ENCODE assay signal across 8 cellular contexts in genomic region chr19:38850976-38851621, GRCh38. TPM values are rescaled to one million over a fixed set of nuclear protein-coding genes. Genes with fewer than 3 reads are reported as not detected.
A peak's percentile ranks its signal among the peaks of the same experiment; 100 is the strongest.
DNase-seq lines count a peak whose midpoint lies in the region; ATAC-seq and TF ChIP-seq lines count a peak whose summit lies in the region.

No MANE protein-coding gene starts in this region.

- H3K23ac ChIP-seq in neuronal stem cell (ENCODE audit: low read depth, low read length, poor library complexity) = peak overlapping the region; percentile 89

- no peak for ATAC-seq in activated CD8-positive, alpha-beta T cell treated with anti-CD3 and anti-CD28 coated beads, Interleukin-2, amount 10 ng/mL, durations not matched to agents 7 days and 5 days
- no peak for ATAC-seq in HG02885 (IDR thresholded peaks at IDR 0.05; ENCODE audit: poor library complexity, unreplicated experiment)

- H3K27ac Mint-ChIP-seq in activated CD8-positive, alpha-beta T cell treated with anti-CD3 and anti-CD28 coated beads, Interleukin-2, amount 10 ng/mL, durations not matched to agents 7 days and 5 days = peak overlapping the region; percentile 100

- H2AK5ac ChIP-seq in neuronal stem cell (ENCODE audit: low read depth, low read length) = peak overlapping the region; percentile 99

- no peak for TF ChIP-seq CTCF in fibroblast of lung (conservative IDR thresholded peaks at IDR 0.05 in 1 of 2, IDR thresholded peaks at IDR 0.05 in 1 of 2; ENCODE audit: low read depth in 1 of 2, low read length in 2 of 2)

- no peak overlapping the region for H2BK120ac ChIP-seq in neuronal stem cell (ENCODE audit: low read depth, low read length)

- H2BK15ac ChIP-seq in neuronal stem cell (ENCODE audit: low read length) = peak overlapping the region; percentile 89

- peak; percentile 42 for DNase-seq in NCI-H2171 treated with DMSO at 0.1 percent for 48 hours (lab: John Stamatoyannopoulos, UW)
- no peak for DNase-seq in NCI-H2171 (lab: John Stamatoyannopoulos, UW)
- DNase-seq in activated CD8-positive, alpha-beta T cell treated with anti-CD3 and anti-CD28 coated beads, Interleukin-2, amount 10 ng/mL, durations not matched to agents 7 days and 5 days = peak; percentile 58
- DNase-seq in fibroblast of lung (ENCODE audit: low read depth in 2 of 2) = no peak
- DNase-seq in neuronal stem cell (ENCODE audit: low spot score) = peak; percentile 76
- DNase-seq in SKM-1 treated with dmso at 0.1 percent for 144 hours (lab: John Stamatoyannopoulos, UW; ENCODE audit: unreplicated experiment) = no peak
- no peak for DNase-seq in GM03348 (ENCODE audit: low spot score)

- H3K36me3 ChIP-seq in fibroblast of lung (ENCODE audit: control insufficient read depth, insufficient read depth, low read length) (peaks cover 8% of the 10 kb centered on the region), neuronal stem cell (replicated peaks in 1 of 2; ENCODE audit: control insufficient read depth in 2 of 2, insufficient read depth in 2 of 2, low read length in 2 of 2) (peaks cover 13 to 29% of the 10 kb centered on the region in 2 donors)

- H3K27ac ChIP-seq in fibroblast of lung (ENCODE audit: insufficient read depth, low read length) (peak overlapping the region; percentile 95), neuronal stem cell (replicated peaks; ENCODE audit: low read length) (peak overlapping the region; percentile 87)

- H3K9me3 Mint-ChIP-seq in activated CD8-positive, alpha-beta T cell treated with anti-CD3 and anti-CD28 coated beads, Interleukin-2, amount 10 ng/mL, durations not matched to agents 7 days and 5 days (ENCODE audit: insufficient read depth) = no peaks in the 10 kb centered on the region

- H3K36me3 Mint-ChIP-seq in activated CD8-positive, alpha-beta T cell treated with anti-CD3 and anti-CD28 coated beads, Interleukin-2, amount 10 ng/mL, durations not matched to agents 7 days and 5 days (ENCODE audit: low read depth) = peaks cover 32% of the 10 kb centered on the region

- peak overlapping the region; percentile 52 for H4K8ac ChIP-seq in neuronal stem cell (ENCODE audit: low read depth, low read length)

- H3K4me3 Mint-ChIP-seq in activated CD8-positive, alpha-beta T cell treated with anti-CD3 and anti-CD28 coated beads, Interleukin-2, amount 10 ng/mL, durations not matched to agents 7 days and 5 days = peak overlapping the region; percentile 95

- peak overlapping the region; percentile 96 for H2BK5ac ChIP-seq in neuronal stem cell (ENCODE audit: low read length)

- no peak overlapping the region for H3K4ac ChIP-seq in neuronal stem cell (ENCODE audit: low read length)

- WGBS in neuronal stem cell (ENCODE audit: extremely low coverage in 2 of 2, insufficient read length in 2 of 2, insufficient replicate concordance in 1 of 2), 2 donors = no CpG with 5 or more reads among the region's 40 CpGs

- H3K4me1 ChIP-seq in fibroblast of lung (ENCODE audit: control insufficient read depth, extremely low read depth, insufficient read depth, low read length) (peaks cover 11% of the 10 kb centered on the region), neuronal stem cell (ENCODE audit: control insufficient read depth in 2 of 2, insufficient read depth in 1 of 2, low read depth in 1 of 2, low read length in 2 of 2) (peaks cover 15 to 16% of the 10 kb centered on the region in 2 donors)

- H3K79me2 ChIP-seq in fibroblast of lung (ENCODE audit: control insufficient read depth, insufficient read depth, low read length) = peaks cover 29% of the 10 kb centered on the region

- H3K4me2 ChIP-seq in fibroblast of lung (ENCODE audit: extremely low read depth, insufficient read depth, low read length) (peak overlapping the region; percentile 100), neuronal stem cell (ENCODE audit: insufficient read depth, low read length, poor library complexity, severe bottlenecking) (peak overlapping the region; percentile 57)

- no peaks in the 10 kb centered on the region for H4K20me1 ChIP-seq in fibroblast of lung (ENCODE audit: control insufficient read depth, extremely low read depth, insufficient read depth, low read length)

- no peaks in the 10 kb centered on the region for H3K9me3 ChIP-seq in fibroblast of lung (ENCODE audit: control insufficient read depth, insufficient read depth, low read depth, low read length)
- H3K9me3 ChIP-seq in neuronal stem cell (replicated peaks in 1 of 2; ENCODE audit: control insufficient read depth in 2 of 2, insufficient read depth in 1 of 2, low read depth in 1 of 2, low read length in 2 of 2) = no peaks in the 10 kb centered on the region

- CTCF ChIA-PET in activated CD8-positive, alpha-beta T cell treated with anti-CD3 and anti-CD28 coated beads, Interleukin-2, amount 10 ng/mL, durations not matched to agents 7 days and 5 days (lab: Charles Lee) = interaction anchor here (0.7 to 2.9 kb wide), 8 partner anchors 12 to 82 kb away, joined by 3 to 17 read pairs (median 4); partner anchors contain the start of genes ECH1, MRPS12 and SARS2

- H3K9ac ChIP-seq in fibroblast of lung (ENCODE audit: insufficient read depth, low read length) (peak overlapping the region; percentile 57), neuronal stem cell (ENCODE audit: low read depth, low read length, poor library complexity) (peak overlapping the region; percentile 79)

- peaks cover 4% of the 10 kb centered on the region for H3K79me1 ChIP-seq in neuronal stem cell (ENCODE audit: low read depth, low read length)

- H3K27me3 ChIP-seq in fibroblast of lung (ENCODE audit: control insufficient read depth, insufficient read depth, low read length) = no peaks in the 10 kb centered on the region
- H3K27me3 ChIP-seq in neuronal stem cell (ENCODE audit: control insufficient read depth in 3 of 3, insufficient read depth in 3 of 3, low read depth in 1 of 3, low read length in 3 of 3) = no peaks in the 10 kb centered on the region

- H2AFZ ChIP-seq in fibroblast of lung (ENCODE audit: low read length) (peak overlapping the region; percentile 48), neuronal stem cell (ENCODE audit: low read length) (peak overlapping the region; percentile 63)

- H3K4me3 ChIP-seq in fibroblast of lung (replicated peaks in 1 of 4; ENCODE audit: control extremely low read depth in 1 of 4, insufficient read depth in 1 of 4, low read depth in 3 of 4, low read length in 4 of 4) = peak overlapping the region; percentile 68 to 82 (median 73)
- H3K4me3 ChIP-seq in neuronal stem cell (ENCODE audit: low read length in 2 of 2) = peak overlapping the region; percentile 79 to 84

- H2BK12ac ChIP-seq in neuronal stem cell (ENCODE audit: low read length) = peak overlapping the region; percentile 51

- peaks cover 46% of the 10 kb centered on the region for H3K4me1 Mint-ChIP-seq in activated CD8-positive, alpha-beta T cell treated with anti-CD3 and anti-CD28 coated beads, Interleukin-2, amount 10 ng/mL, durations not matched to agents 7 days and 5 days (ENCODE audit: low read depth)

- POLR2A ChIA-PET in activated CD8-positive, alpha-beta T cell treated with anti-CD3 and anti-CD28 coated beads, Interleukin-2, amount 10 ng/mL, durations not matched to agents 7 days and 5 days (lab: Charles Lee) = interaction anchor here (0.8 to 3.0 kb wide), 12 partner anchors 9 to 80 kb away, joined by 3 to 25 read pairs (median 4); partner anchors contain the start of genes ECH1, MRPS12, NFKBIB and RINL

- H3K18ac ChIP-seq in neuronal stem cell (ENCODE audit: low read length) = peak overlapping the region; percentile 84

- no peak overlapping the region for H4K91ac ChIP-seq in neuronal stem cell (ENCODE audit: low read depth, low read length, poor library complexity)

- H3K14ac ChIP-seq in neuronal stem cell (ENCODE audit: low read length) = no peak overlapping the region

- H3K27me3 Mint-ChIP-seq in activated CD8-positive, alpha-beta T cell treated with anti-CD3 and anti-CD28 coated beads, Interleukin-2, amount 10 ng/mL, durations not matched to agents 7 days and 5 days (ENCODE audit: low read depth) = no peaks in the 10 kb centered on the region

RNA-seq across cellular contexts. Expression of gene HNRNPL, which starts 1.3 kb away (rescaled TPM):
- 100 to 1,000 TPM; 509 to 553 TPM for total RNA-seq in activated CD8-positive, alpha-beta T cell treated with anti-CD3 and anti-CD28 coated beads, Interleukin-2, amount 10 ng/mL, durations not matched to agents 7 days and 5 days
- total RNA-seq in fibroblast of lung = 144 and 184 TPM in 2 replicates
- polyA plus RNA-seq in fibroblast of lung = 189 and 275 TPM in 2 replicates
- polyA plus RNA-seq in fibroblast of lung (2012) = 309 and 382 TPM in 2 replicates
- polyA minus RNA-seq in fibroblast of lung (ENCODE audit: low replicate concordance) = 386 and 558 TPM in 2 replicates
- polyA plus RNA-seq in neuronal stem cell (2013, experiment 1 of 2) = 340 TPM
- 361 TPM for polyA plus RNA-seq in neuronal stem cell (2013, experiment 2 of 2)

RNA-seq across cellular contexts. Expression of gene ECH1, which starts 19.5 kb away (rescaled TPM):
- 100 to 1,000 TPM; 170 to 175 TPM for total RNA-seq in activated CD8-positive, alpha-beta T cell treated with anti-CD3 and anti-CD28 coated beads, Interleukin-2, amount 10 ng/mL, durations not matched to agents 7 days and 5 days
- total RNA-seq in fibroblast of lung = 41.1 and 46.4 TPM in 2 replicates
- 37.8 and 40.0 TPM in 2 replicates for polyA plus RNA-seq in fibroblast of lung
- 50.7 and 65.7 TPM in 2 replicates for polyA plus RNA-seq in fibroblast of lung (2012)
- polyA minus RNA-seq in fibroblast of lung (ENCODE audit: low replicate concordance) = 36.2 and 177 TPM in 2 replicates
- polyA plus RNA-seq in neuronal stem cell (2013, experiment 1 of 2) = 153 TPM
- 162 TPM for polyA plus RNA-seq in neuronal stem cell (2013, experiment 2 of 2)

RNA-seq across cellular contexts. Expression of gene RINL, which starts 27.0 kb away (rescaled TPM):
- total RNA-seq in activated CD8-positive, alpha-beta T cell treated with anti-CD3 and anti-CD28 coated beads, Interleukin-2, amount 10 ng/mL, durations not matched to agents 7 days and 5 days = 10 to 100 TPM; 58.9 to 63.5 TPM
- 2.6 and 3.5 TPM in 2 replicates for total RNA-seq in fibroblast of lung
- 0.59 and 0.86 TPM in 2 replicates for polyA plus RNA-seq in fibroblast of lung
- 1.1 and 1.7 TPM in 2 replicates for polyA plus RNA-seq in fibroblast of lung (2012)
- polyA minus RNA-seq in fibroblast of lung (ENCODE audit: low replicate concordance) = 1.6 TPM in 1 of 2 replicates, not detected in the other
- 6.6 TPM for polyA plus RNA-seq in neuronal stem cell (2013, experiment 1 of 2)
- polyA plus RNA-seq in neuronal stem cell (2013, experiment 2 of 2) = 6.7 TPM

RNA-seq across cellular contexts. Expression of gene LGALS4, which starts 38.4 kb away (rescaled TPM):
- total RNA-seq in activated CD8-positive, alpha-beta T cell treated with anti-CD3 and anti-CD28 coated beads, Interleukin-2, amount 10 ng/mL, durations not matched to agents 7 days and 5 days = 1 to 10 TPM; 1.6 to 1.8 TPM
- total RNA-seq in fibroblast of lung = not detected in 2 replicates
- not detected in 2 replicates for polyA plus RNA-seq in fibroblast of lung
- polyA plus RNA-seq in fibroblast of lung (2012) = not detected in 2 replicates
- not detected in 2 replicates for polyA minus RNA-seq in fibroblast of lung (ENCODE audit: low replicate concordance)
- 0.36 TPM for polyA plus RNA-seq in neuronal stem cell (2013, experiment 1 of 2)
- polyA plus RNA-seq in neuronal stem cell (2013, experiment 2 of 2) = 0.42 TPM

RNA-seq across cellular contexts. Expression of gene SIRT2, which starts 48.3 kb away (rescaled TPM):
- 10 to 100 TPM; 36.4 to 40.3 TPM for total RNA-seq in activated CD8-positive, alpha-beta T cell treated with anti-CD3 and anti-CD28 coated beads, Interleukin-2, amount 10 ng/mL, durations not matched to agents 7 days and 5 days
- 50.8 and 51.7 TPM in 2 replicates for total RNA-seq in fibroblast of lung
- polyA plus RNA-seq in fibroblast of lung = 38.7 and 45.4 TPM in 2 replicates
- polyA plus RNA-seq in fibroblast of lung (2012) = 43.4 and 47.9 TPM in 2 replicates
- polyA minus RNA-seq in fibroblast of lung (ENCODE audit: low replicate concordance) = 86.2 and 118 TPM in 2 replicates
- 17.7 TPM for polyA plus RNA-seq in neuronal stem cell (2013, experiment 1 of 2)
- polyA plus RNA-seq in neuronal stem cell (2013, experiment 2 of 2) = 18.7 TPM

Comparison
In these comparisons a context has a peak if more than half of its experiments do, and no peak if none do; other contexts are left out.
1. DNase-seq: peak in NCI-H2171 treated with DMSO at 0.1 percent for 48 hours (single experiment), activated CD8-positive, alpha-beta T cell treated with anti-CD3 and anti-CD28 coated beads, Interleukin-2, amount 10 ng/mL, durations not matched to agents 7 days and 5 days (single experiment) and neuronal stem cell (single experiment); none in NCI-H2171 (single experiment), fibroblast of lung (0 of 2), SKM-1 treated with dmso at 0.1 percent for 144 hours (single experiment) and GM03348 (single experiment).
2. RNA of gene RINL, which starts 27.0 kb away (total RNA-seq): 58.9 to 63.5 TPM in activated CD8-positive, alpha-beta T cell treated with anti-CD3 and anti-CD28 coated beads, Interleukin-2, amount 10 ng/mL, durations not matched to agents 7 days and 5 days; 2.6 to 3.5 TPM in fibroblast of lung; every median in the first group is over 10 times any median in the second.